ENCODE assay signal across 9 cellular contexts in the genomic region with DNA sequence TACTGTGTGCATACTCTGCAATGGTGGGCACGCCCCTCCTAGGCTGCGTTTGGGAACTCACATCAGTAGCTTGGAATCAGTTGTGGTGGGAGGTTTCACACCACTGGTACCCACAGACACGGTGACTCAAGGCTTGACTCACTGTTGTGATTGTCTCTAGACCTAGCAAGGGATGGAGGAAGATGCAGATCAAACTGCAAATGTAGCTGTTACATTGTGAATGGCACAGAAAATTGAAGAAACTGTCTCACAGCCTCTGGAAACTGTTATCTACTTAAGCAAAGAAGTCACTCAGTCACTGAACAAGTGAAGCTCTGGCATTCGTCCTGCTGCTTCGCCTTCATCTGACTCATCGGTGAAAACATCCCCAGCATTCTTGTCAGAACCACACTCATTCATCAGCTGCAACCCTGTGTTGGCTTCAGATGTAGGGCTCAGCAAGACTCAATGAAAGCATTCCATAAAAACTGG.
DNase-seq lines count a peak whose midpoint lies in the region; ATAC-seq lines count a peak whose summit lies in the region.
"Had no signal": no experiment of that assay in that cellular context is flagged by ENCODE, and none has a peak within 500 bp of the region (broad histone marks: within the 10 kb centered on the region; RNA-seq: fewer than 3 reads in every experiment).

No MANE protein-coding gene starts in this region.

- peak; percentile 63 for DNase-seq in MV-4-11 (lab: John Stamatoyannopoulos, UW)
- DNase-seq in activated T-cell treated with anti-CD3 and anti-CD28 coated beads for 1 hour (ENCODE audit: low read depth): peak; percentile 44
- DNase-seq in fibroblast of the conjunctiva (ENCODE audit: low read depth): peak; percentile 89
- DNase-seq in stimulated activated CD4-positive, alpha-beta T cell treated with anti-CD3 and anti-CD28 coated beads, TNF-alpha, amount 100 ng/mL, for 1 hour (ENCODE audit: low read depth in 3 of 3, low spot score in 1 of 3): peak in 2 of 3 donors; percentile 16 to 37
- DNase-seq in NCI-H524 treated with DMSO at 0.1 percent for 48 hours (lab: John Stamatoyannopoulos, UW): no peak
- DNase-seq in DMS153 (lab: John Stamatoyannopoulos, UW): no peak
- DNase-seq: pancreas had no signal

- ATAC-seq in HG02759 (IDR thresholded peaks at IDR 0.05; ENCODE audit: unreplicated experiment) (no peak), HG02571 (IDR thresholded peaks at IDR 0.05; ENCODE audit: unreplicated experiment) (no peak)

Comparison
In these comparisons a context has a peak if more than half of its experiments do, and no peak if none do; other contexts are left out.
1. DNase-seq: peak in MV-4-11 (single experiment), activated T-cell treated with anti-CD3 and anti-CD28 coated beads for 1 hour (single experiment), fibroblast of the conjunctiva (single experiment) and stimulated activated CD4-positive, alpha-beta T cell treated with anti-CD3 and anti-CD28 coated beads, TNF-alpha, amount 100 ng/mL, for 1 hour (2 of 3); none in NCI-H524 treated with DMSO at 0.1 percent for 48 hours (single experiment) and DMS153 (single experiment).